1 cellular context compared by ENCODE assay signal in genomic region chr5:133025804-133026663, GRCh38.
A peak's percentile ranks its signal among the peaks of the same experiment; 100 is the strongest.
TF ChIP-seq lines count a peak whose summit lies in the region.

Gene ZCCHC10, minus strand, starts transcription at chr5:133026549. Its CDS starts 12 bp downstream, at chr5:133026537.

TF ChIP-seq in HepG2, 621 proteins besides CTCF, POLR2A, EP300 and RAD21 (continued from another document and continues in another):
- TF ChIP-seq XRCC5 (optimal IDR thresholded peaks at IDR 0.05; ENCODE audit: low read length) (peak; percentile 26), HNF1A (IDR thresholded peaks at IDR 0.05; ENCODE audit: low read depth) (0 out of 2 replicates have a peak, but pooled peaks have one; percentile 16), HNF1A (CRISPR knock-in tag; IDR thresholded peaks at IDR 0.05; ENCODE audit: borderline replicate concordance) (0 out of 2 replicates have a peak, but pooled peaks have one; percentile 43), NFYC (CRISPR knock-in tag; IDR thresholded peaks at IDR 0.05) (no peak), HNRNPH1 (optimal IDR thresholded peaks at IDR 0.05; ENCODE audit: low read depth, low read length) (no peak), ATF7-NPFF (CRISPR knock-in tag; IDR thresholded peaks at IDR 0.05; ENCODE audit: low read depth) (no peak), EEA1 (CRISPR knock-in tag; IDR thresholded peaks at IDR 0.05; ENCODE audit: borderline replicate concordance) (no peak), ZNF180 (CRISPR knock-in tag; IDR thresholded peaks at IDR 0.05; ENCODE audit: borderline replicate concordance, low read depth) (no peak), HOXA7 (CRISPR knock-in tag; IDR thresholded peaks at IDR 0.05) (no peak), MEIS2 (CRISPR knock-in tag; IDR thresholded peaks at IDR 0.05) (0 out of 2 replicates have a peak, but pooled peaks have one; percentile 45), TEF (CRISPR knock-in tag; IDR thresholded peaks at IDR 0.05) (no peak), ZBTB20 (CRISPR knock-in tag; IDR thresholded peaks at IDR 0.05; ENCODE audit: borderline replicate concordance, low read depth) (0 out of 2 replicates have a peak, but pooled peaks have one; percentile 52), RBM22 (optimal IDR thresholded peaks at IDR 0.05; ENCODE audit: low read length) (no peak), PAXIP1 (CRISPR knock-in tag; conservative IDR thresholded peaks at IDR 0.05) (peak; percentile 38), ZNF577 (CRISPR knock-in tag; IDR thresholded peaks at IDR 0.05; ENCODE audit: borderline replicate concordance, low read depth) (no peak), ZNF274 (CRISPR knock-in tag; IDR thresholded peaks at IDR 0.05) (0 out of 2 replicates have a peak, but pooled peaks have one; percentile 45), NR2F6 (IDR thresholded peaks at IDR 0.05) (no peak), NR2F6 (CRISPR knock-in tag; IDR thresholded peaks at IDR 0.05) (no peak)
- TF ChIP-seq, protein P1, sequence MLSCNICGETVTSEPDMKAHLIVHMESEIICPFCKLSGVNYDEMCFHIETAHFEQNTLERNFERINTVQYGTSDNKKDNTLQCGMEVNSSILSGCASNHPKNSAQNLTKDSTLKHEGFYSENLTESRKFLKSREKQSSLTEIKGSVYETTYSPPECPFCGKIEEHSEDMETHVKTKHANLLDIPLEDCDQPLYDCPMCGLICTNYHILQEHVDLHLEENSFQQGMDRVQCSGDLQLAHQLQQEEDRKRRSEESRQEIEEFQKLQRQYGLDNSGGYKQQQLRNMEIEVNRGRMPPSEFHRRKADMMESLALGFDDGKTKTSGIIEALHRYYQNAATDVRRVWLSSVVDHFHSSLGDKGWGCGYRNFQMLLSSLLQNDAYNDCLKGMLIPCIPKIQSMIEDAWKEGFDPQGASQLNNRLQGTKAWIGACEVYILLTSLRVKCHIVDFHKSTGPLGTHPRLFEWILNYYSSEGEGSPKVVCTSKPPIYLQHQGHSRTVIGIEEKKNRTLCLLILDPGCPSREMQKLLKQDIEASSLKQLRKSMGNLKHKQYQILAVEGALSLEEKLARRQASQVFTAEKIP (CRISPR knock-in tag; IDR thresholded peaks at IDR 0.05; ENCODE audit: borderline replicate concordance): no peak
- TF ChIP-seq, protein P2, sequence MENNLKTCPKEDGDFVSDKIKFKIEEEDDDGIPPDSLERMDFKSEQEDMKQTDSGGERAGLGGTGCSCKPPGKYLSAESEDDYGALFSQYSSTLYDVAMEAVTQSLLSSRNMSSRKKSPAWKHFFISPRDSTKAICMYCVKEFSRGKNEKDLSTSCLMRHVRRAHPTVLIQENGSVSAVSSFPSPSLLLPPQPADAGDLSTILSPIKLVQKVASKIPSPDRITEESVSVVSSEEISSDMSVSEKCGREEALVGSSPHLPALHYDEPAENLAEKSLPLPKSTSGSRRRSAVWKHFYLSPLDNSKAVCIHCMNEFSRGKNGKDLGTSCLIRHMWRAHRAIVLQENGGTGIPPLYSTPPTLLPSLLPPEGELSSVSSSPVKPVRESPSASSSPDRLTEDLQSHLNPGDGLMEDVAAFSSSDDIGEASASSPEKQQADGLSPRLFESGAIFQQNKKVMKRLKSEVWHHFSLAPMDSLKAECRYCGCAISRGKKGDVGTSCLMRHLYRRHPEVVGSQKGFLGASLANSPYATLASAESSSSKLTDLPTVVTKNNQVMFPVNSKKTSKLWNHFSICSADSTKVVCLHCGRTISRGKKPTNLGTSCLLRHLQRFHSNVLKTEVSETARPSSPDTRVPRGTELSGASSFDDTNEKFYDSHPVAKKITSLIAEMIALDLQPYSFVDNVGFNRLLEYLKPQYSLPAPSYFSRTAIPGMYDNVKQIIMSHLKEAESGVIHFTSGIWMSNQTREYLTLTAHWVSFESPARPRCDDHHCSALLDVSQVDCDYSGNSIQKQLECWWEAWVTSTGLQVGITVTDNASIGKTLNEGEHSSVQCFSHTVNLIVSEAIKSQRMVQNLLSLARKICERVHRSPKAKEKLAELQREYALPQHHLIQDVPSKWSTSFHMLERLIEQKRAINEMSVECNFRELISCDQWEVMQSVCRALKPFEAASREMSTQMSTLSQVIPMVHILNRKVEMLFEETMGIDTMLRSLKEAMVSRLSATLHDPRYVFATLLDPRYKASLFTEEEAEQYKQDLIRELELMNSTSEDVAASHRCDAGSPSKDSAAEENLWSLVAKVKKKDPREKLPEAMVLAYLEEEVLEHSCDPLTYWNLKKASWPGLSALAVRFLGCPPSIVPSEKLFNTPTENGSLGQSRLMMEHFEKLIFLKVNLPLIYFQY (CRISPR knock-in tag; IDR thresholded peaks at IDR 0.05; ENCODE audit: borderline replicate concordance): no peak
- TF ChIP-seq, protein P3, sequence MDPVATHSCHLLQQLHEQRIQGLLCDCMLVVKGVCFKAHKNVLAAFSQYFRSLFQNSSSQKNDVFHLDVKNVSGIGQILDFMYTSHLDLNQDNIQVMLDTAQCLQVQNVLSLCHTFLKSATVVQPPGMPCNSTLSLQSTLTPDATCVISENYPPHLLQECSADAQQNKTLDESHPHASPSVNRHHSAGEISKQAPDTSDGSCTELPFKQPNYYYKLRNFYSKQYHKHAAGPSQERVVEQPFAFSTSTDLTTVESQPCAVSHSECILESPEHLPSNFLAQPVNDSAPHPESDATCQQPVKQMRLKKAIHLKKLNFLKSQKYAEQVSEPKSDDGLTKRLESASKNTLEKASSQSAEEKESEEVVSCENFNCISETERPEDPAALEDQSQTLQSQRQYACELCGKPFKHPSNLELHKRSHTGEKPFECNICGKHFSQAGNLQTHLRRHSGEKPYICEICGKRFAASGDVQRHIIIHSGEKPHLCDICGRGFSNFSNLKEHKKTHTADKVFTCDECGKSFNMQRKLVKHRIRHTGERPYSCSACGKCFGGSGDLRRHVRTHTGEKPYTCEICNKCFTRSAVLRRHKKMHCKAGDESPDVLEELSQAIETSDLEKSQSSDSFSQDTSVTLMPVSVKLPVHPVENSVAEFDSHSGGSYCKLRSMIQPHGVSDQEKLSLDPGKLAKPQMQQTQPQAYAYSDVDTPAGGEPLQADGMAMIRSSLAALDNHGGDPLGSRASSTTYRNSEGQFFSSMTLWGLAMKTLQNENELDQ (CRISPR knock-in tag; IDR thresholded peaks at IDR 0.05; ENCODE audit: borderline replicate concordance): no peak
- TF ChIP-seq, protein P4, sequence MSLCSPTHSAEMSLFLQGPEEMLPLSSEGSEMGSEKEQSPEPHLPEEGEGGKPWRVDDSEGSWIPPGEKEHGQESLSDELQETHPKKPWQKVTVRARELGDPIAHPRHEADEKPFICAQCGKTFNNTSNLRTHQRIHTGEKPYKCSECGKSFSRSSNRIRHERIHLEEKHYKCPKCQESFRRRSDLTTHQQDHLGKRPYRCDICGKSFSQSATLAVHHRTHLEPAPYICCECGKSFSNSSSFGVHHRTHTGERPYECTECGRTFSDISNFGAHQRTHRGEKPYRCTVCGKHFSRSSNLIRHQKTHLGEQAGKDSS (CRISPR knock-in tag; IDR thresholded peaks at IDR 0.05; ENCODE audit: borderline replicate concordance, low read depth): no peak
- TF ChIP-seq, protein P5, sequence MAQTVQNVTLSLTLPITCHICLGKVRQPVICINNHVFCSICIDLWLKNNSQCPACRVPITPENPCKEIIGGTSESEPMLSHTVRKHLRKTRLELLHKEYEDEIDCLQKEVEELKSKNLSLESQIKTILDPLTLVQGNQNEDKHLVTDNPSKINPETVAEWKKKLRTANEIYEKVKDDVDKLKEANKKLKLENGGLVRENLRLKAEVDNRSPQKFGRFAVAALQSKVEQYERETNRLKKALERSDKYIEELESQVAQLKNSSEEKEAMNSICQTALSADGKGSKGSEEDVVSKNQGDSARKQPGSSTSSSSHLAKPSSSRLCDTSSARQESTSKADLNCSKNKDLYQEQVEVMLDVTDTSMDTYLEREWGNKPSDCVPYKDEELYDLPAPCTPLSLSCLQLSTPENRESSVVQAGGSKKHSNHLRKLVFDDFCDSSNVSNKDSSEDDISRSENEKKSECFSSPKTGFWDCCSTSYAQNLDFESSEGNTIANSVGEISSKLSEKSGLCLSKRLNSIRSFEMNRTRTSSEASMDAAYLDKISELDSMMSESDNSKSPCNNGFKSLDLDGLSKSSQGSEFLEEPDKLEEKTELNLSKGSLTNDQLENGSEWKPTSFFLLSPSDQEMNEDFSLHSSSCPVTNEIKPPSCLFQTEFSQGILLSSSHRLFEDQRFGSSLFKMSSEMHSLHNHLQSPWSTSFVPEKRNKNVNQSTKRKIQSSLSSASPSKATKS (CRISPR knock-in tag; IDR thresholded peaks at IDR 0.05): no peak
- TF ChIP-seq, protein P6, sequence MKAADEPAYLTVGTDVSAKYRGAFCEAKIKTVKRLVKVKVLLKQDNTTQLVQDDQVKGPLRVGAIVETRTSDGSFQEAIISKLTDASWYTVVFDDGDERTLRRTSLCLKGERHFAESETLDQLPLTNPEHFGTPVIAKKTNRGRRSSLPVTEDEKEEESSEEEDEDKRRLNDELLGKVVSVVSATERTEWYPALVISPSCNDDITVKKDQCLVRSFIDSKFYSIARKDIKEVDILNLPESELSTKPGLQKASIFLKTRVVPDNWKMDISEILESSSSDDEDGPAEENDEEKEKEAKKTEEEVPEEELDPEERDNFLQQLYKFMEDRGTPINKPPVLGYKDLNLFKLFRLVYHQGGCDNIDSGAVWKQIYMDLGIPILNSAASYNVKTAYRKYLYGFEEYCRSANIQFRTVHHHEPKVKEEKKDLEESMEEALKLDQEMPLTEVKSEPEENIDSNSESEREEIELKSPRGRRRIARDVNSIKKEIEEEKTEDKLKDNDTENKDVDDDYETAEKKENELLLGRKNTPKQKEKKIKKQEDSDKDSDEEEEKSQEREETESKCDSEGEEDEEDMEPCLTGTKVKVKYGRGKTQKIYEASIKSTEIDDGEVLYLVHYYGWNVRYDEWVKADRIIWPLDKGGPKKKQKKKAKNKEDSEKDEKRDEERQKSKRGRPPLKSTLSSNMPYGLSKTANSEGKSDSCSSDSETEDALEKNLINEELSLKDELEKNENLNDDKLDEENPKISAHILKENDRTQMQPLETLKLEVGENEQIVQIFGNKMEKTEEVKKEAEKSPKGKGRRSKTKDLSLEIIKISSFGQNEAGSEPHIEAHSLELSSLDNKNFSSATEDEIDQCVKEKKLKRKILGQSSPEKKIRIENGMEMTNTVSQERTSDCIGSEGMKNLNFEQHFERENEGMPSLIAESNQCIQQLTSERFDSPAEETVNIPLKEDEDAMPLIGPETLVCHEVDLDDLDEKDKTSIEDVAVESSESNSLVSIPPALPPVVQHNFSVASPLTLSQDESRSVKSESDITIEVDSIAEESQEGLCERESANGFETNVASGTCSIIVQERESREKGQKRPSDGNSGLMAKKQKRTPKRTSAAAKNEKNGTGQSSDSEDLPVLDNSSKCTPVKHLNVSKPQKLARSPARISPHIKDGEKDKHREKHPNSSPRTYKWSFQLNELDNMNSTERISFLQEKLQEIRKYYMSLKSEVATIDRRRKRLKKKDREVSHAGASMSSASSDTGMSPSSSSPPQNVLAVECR (CRISPR knock-in tag; IDR thresholded peaks at IDR 0.05; ENCODE audit: borderline replicate concordance): peak; percentile 62; the same call in 1 of the 2 replicates
